In the genomic region with DNA sequence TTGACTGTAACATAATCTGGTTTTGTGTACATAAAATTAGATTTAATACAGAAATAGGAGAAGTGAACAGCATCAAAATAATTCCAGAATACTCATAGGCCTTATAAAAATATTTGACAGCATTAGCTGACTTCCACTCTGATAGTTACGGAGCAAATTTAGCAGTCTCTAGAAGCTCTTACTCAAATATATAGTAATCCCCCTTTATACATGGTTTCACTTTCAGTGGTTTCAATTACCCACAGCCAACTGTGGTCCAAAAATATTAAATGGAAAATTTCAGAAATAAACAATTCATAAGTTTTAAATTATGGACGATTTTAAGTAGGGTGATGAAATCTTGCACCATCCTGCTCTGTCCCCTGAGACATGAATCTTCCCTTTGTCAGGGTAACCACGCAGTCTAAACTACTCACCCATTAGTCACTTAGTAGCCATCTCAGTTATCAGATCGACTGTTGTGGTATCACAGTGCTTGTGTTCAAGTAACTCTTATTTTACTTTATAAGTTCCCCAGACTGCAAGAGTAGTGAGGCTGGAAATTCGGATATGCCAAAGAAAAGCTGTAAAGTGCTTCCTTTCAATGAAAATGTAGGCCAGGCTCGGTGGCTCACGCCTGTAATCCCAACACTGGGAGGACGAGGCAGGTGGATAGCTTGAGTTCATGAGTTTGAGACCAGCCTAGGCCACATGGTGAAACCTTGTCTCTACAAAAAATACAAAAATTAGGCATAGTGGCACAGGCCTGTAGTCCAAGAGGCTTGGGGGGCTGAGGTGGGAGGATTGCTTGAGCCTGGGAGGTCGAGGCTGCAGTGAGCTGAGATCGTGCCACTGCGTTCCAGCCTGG, we compare ENCODE assay signal across 8 cellular contexts. TPM values are rescaled to one million over a fixed set of nuclear protein-coding genes. Genes with fewer than 3 reads are reported as not detected.
A peak's percentile ranks its signal among the peaks of the same experiment; 100 is the strongest.
DNase-seq lines count a peak whose midpoint lies in the region; ATAC-seq and TF ChIP-seq lines count a peak whose summit lies in the region.

No MANE protein-coding gene starts in this region.

- H2AFZ ChIP-seq in neuronal stem cell (ENCODE audit: low read length): no peak overlapping the region

- H3K4me3 Mint-ChIP-seq in CD4-positive, alpha-beta T cell: no peak overlapping the region

- no peak overlapping the region for H2BK15ac ChIP-seq in neuronal stem cell (ENCODE audit: low read length)

- no peak overlapping the region for H3K4ac ChIP-seq in neuronal stem cell (ENCODE audit: low read length)

- in situ Hi-C loops in astrocyte of the spinal cord (cut with HindIII; ENCODE audit: low sequenced_read_pairs): no loop called here

- H3K79me1 ChIP-seq in neuronal stem cell (ENCODE audit: low read depth, low read length): no peaks in the 10 kb centered on the region

- no peak overlapping the region for H3K4me2 ChIP-seq in neuronal stem cell (ENCODE audit: insufficient read depth, low read length, poor library complexity, severe bottlenecking)

- H3K36me3 ChIP-seq in A673 (ENCODE audit: insufficient read depth, low read length, poor library complexity, severe bottlenecking) (no peaks in the 10 kb centered on the region), neuronal stem cell (replicated peaks in 1 of 2; ENCODE audit: control insufficient read depth in 2 of 2, insufficient read depth in 2 of 2, low read length in 2 of 2) (no peaks in the 10 kb centered on the region)

- H3K27me3 ChIP-seq in A673 (replicated peaks; ENCODE audit: insufficient read depth, low read depth, low read length, poor library complexity) (no peaks in the 10 kb centered on the region), neuronal stem cell (ENCODE audit: control insufficient read depth in 3 of 3, insufficient read depth in 3 of 3, low read depth in 1 of 3, low read length in 3 of 3) (no peaks in the 10 kb centered on the region)
- H3K27me3 ChIP-seq in CD4-positive, alpha-beta T cell (ENCODE audit: control insufficient read depth, insufficient read depth, low read length): no peaks in the 10 kb centered on the region

- H2BK12ac ChIP-seq in neuronal stem cell (ENCODE audit: low read length): no peak overlapping the region

- H3K27ac ChIP-seq in A673 (ENCODE audit: low read depth, low read length, poor library complexity, severe bottlenecking) (peak overlapping the region; percentile 32), neuronal stem cell (replicated peaks; ENCODE audit: low read length) (no peak overlapping the region)
- H3K27ac ChIP-seq in CD4-positive, alpha-beta T cell (ENCODE audit: low read depth, low read length): no peak overlapping the region

- WGBS in neuronal stem cell (ENCODE audit: extremely low coverage in 2 of 2, insufficient read length in 2 of 2, insufficient replicate concordance in 1 of 2), 2 donors: no CpG with 5 or more reads among the region's 11 CpGs

- H3K4me1 ChIP-seq in A673 (ENCODE audit: insufficient read depth, low read length, poor library complexity, severe bottlenecking): no peaks in the 10 kb centered on the region
- H3K4me1 ChIP-seq in neuronal stem cell (ENCODE audit: control insufficient read depth in 2 of 2, insufficient read depth in 1 of 2, low read depth in 1 of 2, low read length in 2 of 2): no peaks in the 10 kb centered on the region

- no peak for TF ChIP-seq CTCF in A673 (conservative IDR thresholded peaks at IDR 0.05; ENCODE audit: low read depth, low read length)
- no peak for TF ChIP-seq CTCF in astrocyte of the spinal cord (IDR thresholded peaks at IDR 0.05; ENCODE audit: low read depth, low read length)
- no peak for TF ChIP-seq CTCF in CD4-positive, alpha-beta T cell (IDR thresholded peaks at IDR 0.05)

- H3K27me3 Mint-ChIP-seq in CD4-positive, alpha-beta T cell: no peaks in the 10 kb centered on the region

- H3K9me3 Mint-ChIP-seq in CD4-positive, alpha-beta T cell: no peaks in the 10 kb centered on the region

- H2BK120ac ChIP-seq in neuronal stem cell (ENCODE audit: low read depth, low read length): no peak overlapping the region

- H2AK5ac ChIP-seq in neuronal stem cell (ENCODE audit: low read depth, low read length): no peak overlapping the region

- POLR2A ChIA-PET in A673 (lab: Charles Lee; ENCODE audit: low non-redundant PET): no interaction called here
- POLR2A ChIA-PET in CD4-positive, alpha-beta T cell (lab: Charles Lee): no interaction called here

- no peaks in the 10 kb centered on the region for H3K9me3 ChIP-seq in A673 (ENCODE audit: low read depth, low read length, poor library complexity, severe bottlenecking)
- H3K9me3 ChIP-seq in neuronal stem cell (replicated peaks in 1 of 2; ENCODE audit: control insufficient read depth in 2 of 2, insufficient read depth in 1 of 2, low read depth in 1 of 2, low read length in 2 of 2): no peaks in the 10 kb centered on the region
- H3K9me3 ChIP-seq in CD4-positive, alpha-beta T cell (ENCODE audit: control insufficient read depth, low read length): no peaks in the 10 kb centered on the region

- H4K91ac ChIP-seq in neuronal stem cell (ENCODE audit: low read depth, low read length, poor library complexity): no peak overlapping the region

- no peak overlapping the region for H3K18ac ChIP-seq in neuronal stem cell (ENCODE audit: low read length)

- no peaks in the 10 kb centered on the region for H3K4me1 Mint-ChIP-seq in CD4-positive, alpha-beta T cell (ENCODE audit: low read depth)

- DNase-seq in A673 (ENCODE audit: low spot score) (peak; percentile 21), astrocyte of the spinal cord (ENCODE audit: low read depth, low spot score) (peak; percentile 72), neuronal stem cell (ENCODE audit: low spot score) (no peak), NCI-H2081 (lab: John Stamatoyannopoulos, UW) (no peak), RPMI8226 (no peak)
- no peak for DNase-seq in CD4-positive, alpha-beta T cell

- intact Hi-C loops in A673 (cut with micrococcal nuclease; ENCODE audit: unreplicated experiment): no loop called here
- intact Hi-C loops in CD4-positive, alpha-beta T cell (cut with DNase I, micrococcal nuclease): no loop called here

- no peak overlapping the region for H3K9ac ChIP-seq in neuronal stem cell (ENCODE audit: low read depth, low read length, poor library complexity)

- no peak overlapping the region for H4K8ac ChIP-seq in neuronal stem cell (ENCODE audit: low read depth, low read length)

- BruUV-seq in A673 (replicated peaks; lab: Mats Ljungman, UMichigan): no TSS peak

- ATAC-seq in GM19023 (IDR thresholded peaks at IDR 0.05; ENCODE audit: unreplicated experiment) (peak; percentile 63), HG03378 (IDR thresholded peaks at IDR 0.05; ENCODE audit: unreplicated experiment) (peak; percentile 89)
- ATAC-seq in CD4-positive, alpha-beta T cell (ENCODE audit: poor library complexity): no peak

- no peak overlapping the region for H2BK5ac ChIP-seq in neuronal stem cell (ENCODE audit: low read length)

- H3K4me3 ChIP-seq in A673 (ENCODE audit: low read depth, low read length, poor library complexity, severe bottlenecking) (no peak overlapping the region), astrocyte of the spinal cord (ENCODE audit: low read depth, low read length) (no peak overlapping the region), neuronal stem cell (ENCODE audit: low read length in 2 of 2) (no peak overlapping the region)

- H3K23ac ChIP-seq in neuronal stem cell (ENCODE audit: low read depth, low read length, poor library complexity): no peak overlapping the region

- no peak overlapping the region for H3K14ac ChIP-seq in neuronal stem cell (ENCODE audit: low read length)

- H3K36me3 Mint-ChIP-seq in CD4-positive, alpha-beta T cell (ENCODE audit: low read depth): no peaks in the 10 kb centered on the region

- H3K27ac Mint-ChIP-seq in CD4-positive, alpha-beta T cell: no peak overlapping the region

- CTCF ChIA-PET in A673 (lab: Charles Lee): no interaction called here
- CTCF ChIA-PET in CD4-positive, alpha-beta T cell (lab: Charles Lee): interaction anchor here (0.5 kb wide), 1 partner anchor 432 kb away, joined by 3 read pairs; no protein-coding TSS in a partner anchor

RNA-seq across cellular contexts. Expression of a gene that starts 17.2 kb away (rescaled TPM):
- total RNA-seq in A673 (2021): 0.13 and 0.70 TPM in 2 replicates
- 0.15 TPM for polyA plus RNA-seq in neuronal stem cell (2013, experiment 1 of 2)
- 0.10 TPM for polyA plus RNA-seq in neuronal stem cell (2013, experiment 2 of 2)
- total RNA-seq in CD4-positive, alpha-beta T cell: not detected

RNA-seq across cellular contexts. Expression of a gene that starts 23.5 kb away (rescaled TPM):
- total RNA-seq in A673 (2021): 11.6 and 13.0 TPM in 2 replicates
- polyA plus RNA-seq in neuronal stem cell (2013, experiment 1 of 2): 8.7 TPM
- polyA plus RNA-seq in neuronal stem cell (2013, experiment 2 of 2): 8.6 TPM
- total RNA-seq in CD4-positive, alpha-beta T cell: 1 to 10 TPM; 7.8 to 7.9 TPM

Comparison
In these comparisons a context has a peak if more than half of its experiments do, and no peak if none do; other contexts are left out.
1. DNase-seq: peak in A673 (single experiment) and astrocyte of the spinal cord (single experiment); none in neuronal stem cell (single experiment), NCI-H2081 (0 of 2), RPMI8226 (single experiment) and CD4-positive, alpha-beta T cell (0 of 10).